16 cellular contexts compared by ENCODE assay signal in genomic region chr3:29701326-29701983, GRCh38.
"Had no signal": no experiment of that assay in that cellular context is flagged by ENCODE, and none has a peak within 500 bp of the region (broad histone marks: within the 10 kb centered on the region; RNA-seq: fewer than 3 reads in every experiment).

No MANE protein-coding gene starts in this region.

- H3K9me3 ChIP-seq: gastroesophageal sphincter, ovary, right atrium auricular region, thoracic aorta, transverse colon had no signal

- H3K4me3 ChIP-seq: esophagus squamous epithelium, gastroesophageal sphincter, ovary, right atrium auricular region, thoracic aorta, transverse colon had no signal

- H3K27ac ChIP-seq: epithelial cell of prostate, esophagus squamous epithelium, gastroesophageal sphincter, ovary, right atrium auricular region, thoracic aorta, transverse colon had no signal

- DNase-seq: effector memory CD4-positive, alpha-beta T cell; esophagus squamous epithelium; foreskin fibroblast; immature natural killer cell; left cardiac atrium; natural killer cell; nucleus accumbens; ovary; small intestine; stimulated activated CD4-positive, alpha-beta T cell treated with anti-CD3 and anti-CD28 coated beads, Interleukin-2, amount 100 ng/mL, for 48 hours; stimulated activated naive CD4-positive, alpha-beta T cell treated with Interleukin-2 at 50 U/mL for 16 hours; transverse colon had no signal

- H3K27me3 ChIP-seq: esophagus squamous epithelium, gastroesophageal sphincter, ovary, right atrium auricular region, transverse colon had no signal

- ATAC-seq: gastroesophageal sphincter, left cardiac atrium, natural killer cell had no signal

- H3K36me3 ChIP-seq: esophagus squamous epithelium, ovary, thoracic aorta, transverse colon had no signal
